ENCODE assay signal across 1 cellular context in the genomic region with DNA sequence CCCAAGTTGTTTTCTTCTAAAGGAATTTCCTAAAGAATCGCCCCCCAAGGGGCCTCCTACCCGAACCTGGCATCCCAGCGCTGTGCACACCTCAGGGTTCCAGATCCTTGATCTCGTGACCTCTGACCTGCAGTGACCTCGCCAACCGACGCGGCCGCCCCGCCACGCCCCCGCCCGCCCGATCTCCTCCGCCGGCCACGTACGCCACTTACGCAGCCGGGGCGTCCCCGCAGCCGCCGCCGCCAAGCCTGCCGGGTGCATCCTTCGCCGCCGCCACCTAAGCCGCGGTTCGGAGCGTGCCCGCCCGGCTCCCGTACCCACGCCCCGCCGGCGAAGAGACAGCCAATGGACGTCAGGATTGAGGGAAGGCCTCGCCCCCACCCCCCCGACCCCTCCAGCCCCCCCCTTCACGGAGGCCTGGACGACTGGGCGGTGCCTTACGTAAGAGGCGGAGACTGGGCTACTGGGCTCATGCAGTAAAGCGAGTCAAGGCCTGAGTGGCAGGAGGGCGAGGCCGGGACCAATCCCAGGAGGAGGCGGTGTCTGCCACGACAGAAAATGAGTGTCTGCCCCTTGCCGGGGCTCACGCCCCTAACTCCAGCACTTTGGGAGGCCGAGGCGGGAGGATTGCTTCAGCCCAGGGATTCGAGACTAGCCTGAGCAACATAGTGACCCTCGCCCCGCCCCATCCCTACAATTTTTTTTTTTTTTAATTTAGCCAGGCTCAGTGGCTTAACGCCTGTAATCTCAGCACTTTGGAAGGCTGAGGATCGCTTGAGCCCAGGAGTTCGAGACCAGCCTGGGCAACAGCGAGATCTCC.
A peak's percentile ranks its signal among the peaks of the same experiment; 100 is the strongest.
TF ChIP-seq lines count a peak whose summit lies in the region.

YIF1B (minus strand) TSS at position 291 of the 820 bp plus-strand sequence; CDS start at position 261, 30 bp downstream.

TF ChIP-seq in HCT116, 20 proteins besides CTCF, POLR2A, EP300 and RAD21 (continued from another document):
- TF ChIP-seq SP1 (IDR thresholded peaks at IDR 0.05; ENCODE audit: low read depth) (peak; percentile 64), ZNF274 (IDR thresholded peaks at IDR 0.05; ENCODE audit: low read depth, low read length) (no peak), TCF7L2 (IDR thresholded peaks at IDR 0.05; ENCODE audit: borderline replicate concordance, extremely low read depth, insufficient read depth, insufficient read length) (peak; percentile 29), EZH2phosphoT487 (IDR thresholded peaks at IDR 0.05; ENCODE audit: borderline replicate concordance) (no peak), POLR2AphosphoS5 (IDR thresholded peaks at IDR 0.05; ENCODE audit: low read depth, low read length) (peak; percentile 60), CBX3 (IDR thresholded peaks at IDR 0.05; ENCODE audit: low read depth) (no peak; the same call in 1 of the 2 replicates)
- TF ChIP-seq, protein P1, sequence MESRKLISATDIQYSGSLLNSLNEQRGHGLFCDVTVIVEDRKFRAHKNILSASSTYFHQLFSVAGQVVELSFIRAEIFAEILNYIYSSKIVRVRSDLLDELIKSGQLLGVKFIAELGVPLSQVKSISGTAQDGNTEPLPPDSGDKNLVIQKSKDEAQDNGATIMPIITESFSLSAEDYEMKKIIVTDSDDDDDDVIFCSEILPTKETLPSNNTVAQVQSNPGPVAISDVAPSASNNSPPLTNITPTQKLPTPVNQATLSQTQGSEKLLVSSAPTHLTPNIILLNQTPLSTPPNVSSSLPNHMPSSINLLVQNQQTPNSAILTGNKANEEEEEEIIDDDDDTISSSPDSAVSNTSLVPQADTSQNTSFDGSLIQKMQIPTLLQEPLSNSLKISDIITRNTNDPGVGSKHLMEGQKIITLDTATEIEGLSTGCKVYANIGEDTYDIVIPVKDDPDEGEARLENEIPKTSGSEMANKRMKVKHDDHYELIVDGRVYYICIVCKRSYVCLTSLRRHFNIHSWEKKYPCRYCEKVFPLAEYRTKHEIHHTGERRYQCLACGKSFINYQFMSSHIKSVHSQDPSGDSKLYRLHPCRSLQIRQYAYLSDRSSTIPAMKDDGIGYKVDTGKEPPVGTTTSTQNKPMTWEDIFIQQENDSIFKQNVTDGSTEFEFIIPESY (IDR thresholded peaks at IDR 0.05; ENCODE audit: extremely low read depth, insufficient replicate concordance, low read length), result no peak
TF ChIP-seq in HCT116: peak in this region for 5.
